Comparison of ENCODE assay signal across 8 cellular contexts in the genomic region with DNA sequence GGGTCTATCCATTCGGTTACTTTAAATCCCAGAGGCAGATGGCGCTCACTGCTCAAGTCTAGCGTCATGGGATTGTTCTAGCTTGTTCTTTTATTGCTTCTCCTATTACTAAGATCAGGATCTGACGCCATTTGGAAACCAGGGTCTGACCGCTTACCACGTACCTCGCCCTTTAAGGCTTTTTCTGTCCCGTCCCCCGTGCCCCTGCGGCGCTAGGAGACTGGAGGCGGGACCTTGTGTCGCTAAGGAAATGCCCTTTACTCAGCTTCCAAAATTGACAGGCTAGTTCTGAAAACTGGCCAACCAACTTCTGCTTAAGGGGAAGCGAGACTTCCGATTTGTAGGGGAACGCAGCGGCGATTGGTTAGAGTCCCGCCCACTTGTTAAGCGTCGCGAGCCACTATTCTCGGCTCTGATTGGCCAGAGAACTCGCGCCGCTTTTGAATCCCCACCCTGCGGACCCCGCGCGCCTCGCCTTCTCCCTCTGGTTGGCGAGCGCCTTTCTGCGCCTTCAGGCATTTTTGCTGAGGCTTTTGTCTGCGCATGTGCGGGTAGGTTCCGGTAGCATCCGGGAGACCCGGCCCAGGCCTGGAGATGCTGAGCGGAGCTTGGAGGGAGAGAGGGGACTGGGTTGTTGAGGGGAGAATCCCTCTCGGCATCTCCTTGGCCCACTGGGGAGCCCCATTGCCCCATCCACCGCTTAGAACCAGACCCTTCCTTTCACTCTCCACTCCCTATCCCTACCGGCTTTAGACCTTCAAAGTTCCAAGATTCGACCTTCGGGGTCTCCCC. TPM values are rescaled to one million over a fixed set of nuclear protein-coding genes. Genes with fewer than 3 reads are reported as not detected.
A peak's percentile ranks its signal among the peaks of the same experiment; 100 is the strongest.
DNase-seq lines count a peak whose midpoint lies in the region; ATAC-seq and FAIRE-seq lines count a peak whose summit lies in the region.

No MANE protein-coding gene starts in this region.

- H3K36me3 Mint-ChIP-seq in activated CD4-positive, alpha-beta T cell treated with anti-CD3 and anti-CD28 coated beads, Interleukin-2, amount 10 ng/mL, durations not matched to agents 7 days and 5 days (ENCODE audit: low read depth), result no peaks in the 10 kb centered on the region

- no peaks in the 10 kb centered on the region for H3K27me3 Mint-ChIP-seq in activated CD4-positive, alpha-beta T cell treated with anti-CD3 and anti-CD28 coated beads, Interleukin-2, amount 10 ng/mL, durations not matched to agents 7 days and 5 days

- CTCF ChIA-PET in activated CD4-positive, alpha-beta T cell treated with anti-CD3 and anti-CD28 coated beads, Interleukin-2, amount 10 ng/mL, durations not matched to agents 7 days and 5 days (lab: Charles Lee), result interaction anchor here (0.6 to 4.2 kb wide), 8 partner anchors 13 to 103 kb away, joined by 3 to 16 read pairs (median 6); no protein-coding TSS in a partner anchor

- H3K27ac Mint-ChIP-seq in activated CD4-positive, alpha-beta T cell treated with anti-CD3 and anti-CD28 coated beads, Interleukin-2, amount 10 ng/mL, durations not matched to agents 7 days and 5 days, result peak overlapping the region; percentile 94

- no peaks in the 10 kb centered on the region for H3K9me3 Mint-ChIP-seq in activated CD4-positive, alpha-beta T cell treated with anti-CD3 and anti-CD28 coated beads, Interleukin-2, amount 10 ng/mL, durations not matched to agents 7 days and 5 days

- DNase-seq in NCI-H526 treated with DMSO at 0.1 percent for 48 hours (lab: John Stamatoyannopoulos, UW) (peak; percentile 99), dedifferentiated amniotic fluid mesenchymal stem cell (ENCODE audit: extremely low spot score) (peak; percentile 98), left lobe of liver (ENCODE audit: low spot score) (peak; percentile 91)
- peak; percentile 97 for DNase-seq in activated CD4-positive, alpha-beta T cell treated with anti-CD3 and anti-CD28 coated beads, Interleukin-2, amount 10 ng/mL, durations not matched to agents 7 days and 5 days
- peak; percentile 86 to 95 for DNase-seq in stimulated activated CD4-positive, alpha-beta T cell treated with anti-CD3 and anti-CD28 coated beads, Interleukin-2, amount 100 ng/mL, for 24 hours

- peak; percentile 99 for FAIRE-seq in A204.1 (lab: Jason Lieb, UNC)

- POLR2A ChIA-PET in activated CD4-positive, alpha-beta T cell treated with anti-CD3 and anti-CD28 coated beads, Interleukin-2, amount 10 ng/mL, durations not matched to agents 7 days and 5 days (lab: Charles Lee), result interaction anchor here (0.8 to 2.4 kb wide), 3 partner anchors 21 to 55 kb away, joined by 3 to 13 read pairs (median 3); no protein-coding TSS in a partner anchor

- peaks cover 51% of the 10 kb centered on the region for H3K4me1 Mint-ChIP-seq in activated CD4-positive, alpha-beta T cell treated with anti-CD3 and anti-CD28 coated beads, Interleukin-2, amount 10 ng/mL, durations not matched to agents 7 days and 5 days

- peak; percentile 82 for ATAC-seq in GM18520 (IDR thresholded peaks at IDR 0.05; ENCODE audit: unreplicated experiment)
- ATAC-seq in HG03060 (IDR thresholded peaks at IDR 0.05; ENCODE audit: low read depth, unreplicated experiment), result peak; percentile 78
- ATAC-seq in left lobe of liver, result peak; percentile 97

- peak overlapping the region; percentile 89 for H3K4me3 Mint-ChIP-seq in activated CD4-positive, alpha-beta T cell treated with anti-CD3 and anti-CD28 coated beads, Interleukin-2, amount 10 ng/mL, durations not matched to agents 7 days and 5 days

RNA-seq across cellular contexts. Expression of a gene that starts 3.9 kb away (rescaled TPM):
- not detected for total RNA-seq in activated CD4-positive, alpha-beta T cell treated with anti-CD3 and anti-CD28 coated beads, Interleukin-2, amount 10 ng/mL, durations not matched to agents 7 days and 5 days
- total RNA-seq in left lobe of liver, result not detected

RNA-seq across cellular contexts. Expression of a gene that starts 6.5 kb away (rescaled TPM):
- total RNA-seq in activated CD4-positive, alpha-beta T cell treated with anti-CD3 and anti-CD28 coated beads, Interleukin-2, amount 10 ng/mL, durations not matched to agents 7 days and 5 days, result not detected
- total RNA-seq in left lobe of liver, result not detected

RNA-seq across cellular contexts. Expression of a gene that starts 21.8 kb away (rescaled TPM):
- 10 to 100 TPM; 67.2 to 71.7 TPM for total RNA-seq in activated CD4-positive, alpha-beta T cell treated with anti-CD3 and anti-CD28 coated beads, Interleukin-2, amount 10 ng/mL, durations not matched to agents 7 days and 5 days
- 1.7 TPM for total RNA-seq in left lobe of liver

RNA-seq across cellular contexts. Expression of a gene that starts 23.2 kb away (rescaled TPM):
- under 1 TPM; 0.72 to 0.98 TPM for total RNA-seq in activated CD4-positive, alpha-beta T cell treated with anti-CD3 and anti-CD28 coated beads, Interleukin-2, amount 10 ng/mL, durations not matched to agents 7 days and 5 days
- 3.2 TPM for total RNA-seq in left lobe of liver

RNA-seq across cellular contexts. Expression of a gene that starts 25.4 kb away (rescaled TPM):
- 1 to 10 TPM; 3.1 to 3.3 TPM for total RNA-seq in activated CD4-positive, alpha-beta T cell treated with anti-CD3 and anti-CD28 coated beads, Interleukin-2, amount 10 ng/mL, durations not matched to agents 7 days and 5 days
- total RNA-seq in left lobe of liver, result not detected

Comparison
In these comparisons a context has a peak if more than half of its experiments do, and no peak if none do; other contexts are left out.
1. Peak in every context shown above with its lines: DNase-seq and ATAC-seq.
2. RNA of a gene that starts 21.8 kb away (total RNA-seq): 67.2 to 71.7 TPM in activated CD4-positive, alpha-beta T cell treated with anti-CD3 and anti-CD28 coated beads, Interleukin-2, amount 10 ng/mL, durations not matched to agents 7 days and 5 days; 1.7 TPM in left lobe of liver (single experiment); every median in the first group is over 10 times any median in the second.